Comparison of ENCODE assay signal across 13 cellular contexts in the genomic region with DNA sequence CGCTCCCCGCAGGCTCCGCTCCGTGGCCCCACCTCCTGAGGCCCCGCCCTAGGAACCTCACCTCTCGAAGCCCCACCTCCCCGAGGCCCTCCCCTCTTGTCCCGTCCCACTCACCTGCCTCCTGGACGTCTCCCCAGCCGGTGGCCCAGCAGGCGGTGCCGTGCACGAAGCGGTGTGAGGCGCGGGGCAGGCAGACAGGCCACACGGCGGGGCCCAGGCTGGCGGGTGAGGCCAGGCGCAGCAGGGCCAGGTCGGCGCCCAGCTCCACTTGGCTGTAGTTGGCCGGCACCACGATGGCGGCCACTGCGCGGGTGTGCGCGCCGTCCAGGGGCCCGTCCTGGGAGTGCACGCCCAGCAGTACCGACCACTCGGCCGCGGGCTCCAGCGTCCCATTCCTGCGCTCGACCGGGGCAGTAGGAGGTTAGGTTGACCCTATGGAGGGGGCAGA. TPM values are rescaled to one million over a fixed set of nuclear protein-coding genes. Genes with fewer than 3 reads are reported as not detected.
DNase-seq lines count a peak whose midpoint lies in the region; ATAC-seq, FAIRE-seq and TF ChIP-seq lines count a peak whose summit lies in the region.
"Had no signal": no experiment of that assay in that cellular context is flagged by ENCODE, and none has a peak within 500 bp of the region (broad histone marks: within the 10 kb centered on the region; RNA-seq: fewer than 3 reads in every experiment).

No MANE protein-coding gene starts in this region.

- peak overlapping the region; percentile 67 for H3K4me2 ChIP-seq in K562 (ENCODE audit: insufficient read depth, low read length)
- H3K4me2 ChIP-seq in trophoblast cell (ENCODE audit: low read length) = peak overlapping the region; percentile 40
- H3K4me2 ChIP-seq in Karpas-422 (ENCODE audit: low read depth, low read length, poor library complexity, severe bottlenecking) = no peak overlapping the region

- no peak overlapping the region for H3K4ac ChIP-seq in trophoblast cell (ENCODE audit: low read depth, low read length)

- peak overlapping the region; percentile 91 for H2AFZ ChIP-seq in K562 (ENCODE audit: low read depth, low read length)
- no peak overlapping the region for H2AFZ ChIP-seq in trophoblast cell (ENCODE audit: insufficient read depth, low read length, poor library complexity)
- no peak overlapping the region for H2AFZ ChIP-seq in Karpas-422 (ENCODE audit: low read length)

- H3K14ac ChIP-seq in trophoblast cell (ENCODE audit: low read length) = no peak overlapping the region

- no peak overlapping the region for H3K23ac ChIP-seq in trophoblast cell (ENCODE audit: low read length)

- TF ChIP-seq RAD21 in K562 (CRISPR knock-in tag; conservative IDR thresholded peaks at IDR 0.05 in 1 of 2, IDR thresholded peaks at IDR 0.05 in 1 of 2) = no peak; a peak in 1 of 4 replicates

- ATAC-seq in K562 (peak; percentile 96), GM18868 (IDR thresholded peaks at IDR 0.05; ENCODE audit: unreplicated experiment) (no peak)
- ATAC-seq: T-cell had no signal

- H4K91ac ChIP-seq in trophoblast cell (ENCODE audit: low read depth, low read length) = no peak overlapping the region

- no peaks in the 10 kb centered on the region for H3K9me2 ChIP-seq in Karpas-422 (replicated peaks; ENCODE audit: insufficient read depth, low read length)

- H2AK5ac ChIP-seq in trophoblast cell (ENCODE audit: low read length) = no peak overlapping the region

- CTCF ChIA-PET in K562 (lab: Yijun Ruan, JAX; ENCODE audit: low intra/inter-chr PET ratio) = no interaction called here

- peaks cover 17% of the 10 kb centered on the region for H3K27me3 ChIP-seq in HUES48 (ENCODE audit: control insufficient read depth, insufficient read depth, low read length)
- peaks cover 15 to 21% of the 10 kb centered on the region in 2 experiments; a peak in 4 of 5 replicates for H3K27me3 ChIP-seq in K562 (ENCODE audit: control insufficient read depth in 2 of 2, insufficient read depth in 2 of 2, low read length in 2 of 2)
- peaks cover 44% of the 10 kb centered on the region for H3K27me3 ChIP-seq in iPS-20b (ENCODE audit: insufficient read depth, low read length)
- no peaks in the 10 kb centered on the region for H3K27me3 ChIP-seq in trophoblast cell (ENCODE audit: insufficient read depth, low read length)
- peaks cover 0 to 45% (median 0%) of the 10 kb centered on the region in 4 donors for H3K27me3 ChIP-seq in esophagus muscularis mucosa
- no peaks in the 10 kb centered on the region for H3K27me3 ChIP-seq in Karpas-422 (ENCODE audit: low read length)

- no peak overlapping the region for H4K8ac ChIP-seq in trophoblast cell (ENCODE audit: low read depth, low read length)

- H3K4me3 ChIP-seq in HUES48 (ENCODE audit: low read depth, low read length) (peak overlapping the region; percentile 64), K562 (peak overlapping the region; percentile 22), iPS-20b (ENCODE audit: low read length) (peak overlapping the region; percentile 59; the same call in 1 of the 2 replicates), trophoblast cell (ENCODE audit: low read depth, low read length) (peak overlapping the region; percentile 57), esophagus muscularis mucosa (no peak overlapping the region), Karpas-422 (ENCODE audit: low read length) (no peak overlapping the region)

- DNase-seq in K562 (ENCODE audit: extremely low read depth in 1 of 4, low spot score in 3 of 4) (peak; percentile 76 to 93 (median 86)), trophoblast cell (peak in 1 of 2 donors; percentile 55), esophagus muscularis mucosa (ENCODE audit: extremely low spot score) (no peak), Karpas-422 (no peak)
- DNase-seq: activated effector memory CD4-positive, alpha-beta T cell treated with Interleukin-2 at 50 U/mL for 16 hours; NCI-H1092; NK-92 treated with Interleukin-12 subunit alpha and Interleukin-12 subunit beta, amount 100 ng/mL, for 24 hours; stimulated activated CD4-positive, alpha-beta T cell treated with anti-CD3 and anti-CD28 coated beads, Interleukin-4, amount 100 ng/mL, for 24 hours; T-cell had no signal

- TF ChIP-seq CTCF in K562 (IDR thresholded peaks at IDR 0.05 in 2 of 3, conservative IDR thresholded peaks at IDR 0.05 in 1 of 3; ENCODE audit: insufficient read depth in 2 of 3, low read depth in 1 of 3, low read length in 3 of 3) (peak in 1 of 3 experiments; percentile 12; a peak in 2 of 6 replicates), esophagus muscularis mucosa (IDR thresholded peaks at IDR 0.05) (no peak)

- H4K20me1 ChIP-seq in K562 (replicated peaks; ENCODE audit: control insufficient read depth, insufficient read depth, low read length) (no peaks in the 10 kb centered on the region; the same call in 1 of the 2 replicates), Karpas-422 (ENCODE audit: insufficient read depth, low read depth, low read length) (no peaks in the 10 kb centered on the region)

- H3K79me2 ChIP-seq in K562 (ENCODE audit: control insufficient read depth, insufficient read depth, low read length) (no peaks in the 10 kb centered on the region), trophoblast cell (ENCODE audit: control insufficient read depth, insufficient read depth, low read length, poor library complexity) (no peaks in the 10 kb centered on the region), Karpas-422 (ENCODE audit: low read length) (no peaks in the 10 kb centered on the region)

- H3K27ac ChIP-seq in HUES48 (ENCODE audit: low read depth, low read length) (no peak overlapping the region), K562 (ENCODE audit: extremely low read depth, low read depth, low read length) (no peak overlapping the region), iPS-20b (ENCODE audit: low read length) (no peak overlapping the region), trophoblast cell (ENCODE audit: low read depth, low read length) (no peak overlapping the region), esophagus muscularis mucosa (replicated peaks in 1 of 4) (no peak overlapping the region), Karpas-422 (ENCODE audit: low read length) (no peak overlapping the region)

- POLR2A ChIA-PET in K562 (lab: Yijun Ruan, JAX) = interaction anchor here (0.6 to 1.1 kb wide), 3 partner anchors 32 to 81 kb away, joined by 3 to 4 read pairs (median 3); a partner anchor contains a TSS

- in situ Hi-C loops in K562 (cut with MboI) = no loop called here

- no peaks in the 10 kb centered on the region for H3K9me3 ChIP-seq in HUES48 (ENCODE audit: control insufficient read depth, insufficient read depth, low read length)
- H3K9me3 ChIP-seq in K562 (replicated peaks; ENCODE audit: control insufficient read depth, insufficient read depth, low read depth, low read length) = no peaks in the 10 kb centered on the region
- H3K9me3 ChIP-seq in iPS-20b (ENCODE audit: insufficient read depth, low read depth, low read length) = no peaks in the 10 kb centered on the region
- no peaks in the 10 kb centered on the region for H3K9me3 ChIP-seq in trophoblast cell (ENCODE audit: insufficient read depth, low read depth, low read length)
- no peaks in the 10 kb centered on the region for H3K9me3 ChIP-seq in esophagus muscularis mucosa
- no peaks in the 10 kb centered on the region for H3K9me3 ChIP-seq in Karpas-422 (ENCODE audit: low read length)

- H3K36me3 ChIP-seq in HUES48 (ENCODE audit: control insufficient read depth, insufficient read depth, low read length) = no peaks in the 10 kb centered on the region
- no peaks in the 10 kb centered on the region for H3K36me3 ChIP-seq in K562 (ENCODE audit: control insufficient read depth, insufficient read depth, low read length)
- H3K36me3 ChIP-seq in iPS-20b (ENCODE audit: insufficient read depth, low read depth, low read length) = no peaks in the 10 kb centered on the region
- no peaks in the 10 kb centered on the region for H3K36me3 ChIP-seq in trophoblast cell (ENCODE audit: control insufficient read depth in 1 of 2, insufficient read depth in 2 of 2, low read length in 2 of 2)
- H3K36me3 ChIP-seq in esophagus muscularis mucosa = no peaks in the 10 kb centered on the region
- no peaks in the 10 kb centered on the region for H3K36me3 ChIP-seq in Karpas-422 (ENCODE audit: insufficient read depth, low read length)

- H2BK120ac ChIP-seq in trophoblast cell (ENCODE audit: insufficient read depth, low read length, poor library complexity) = no peak overlapping the region

- no peaks in the 10 kb centered on the region for H3K79me1 ChIP-seq in trophoblast cell (ENCODE audit: low read length)

- H3K9ac ChIP-seq in HUES48 (ENCODE audit: low read depth, low read length) = no peak overlapping the region
- peak overlapping the region in 1 of 2 experiments; percentile 87; a peak in 3 of 4 replicates for H3K9ac ChIP-seq in K562 (ENCODE audit: insufficient read depth in 1 of 2, low read depth in 2 of 2, low read length in 2 of 2)
- H3K9ac ChIP-seq in iPS-20b (ENCODE audit: low read depth, low read length) = peak overlapping the region; percentile 13; the same call in 1 of the 2 replicates
- H3K9ac ChIP-seq in trophoblast cell (ENCODE audit: low read length) = no peak overlapping the region
- no peak overlapping the region for H3K9ac ChIP-seq in Karpas-422 (ENCODE audit: low read length)

- H2BK12ac ChIP-seq in trophoblast cell (ENCODE audit: low read length) = no peak overlapping the region

- no peak overlapping the region for H4K12ac ChIP-seq in trophoblast cell (ENCODE audit: low read depth, low read length)

- WGBS in K562 (ENCODE audit: insufficient coverage, low coverage, missing lambda C conversion rate) = 10% methylated on average over 32 of the region's 40 CpGs
- no CpG with 5 or more reads among the region's 40 CpGs for WGBS in trophoblast cell (ENCODE audit: extremely low coverage, insufficient coverage, insufficient read length)
- whole genome bisulfite sequencing in esophagus muscularis mucosa = 8% methylated on average over 5 of the region's 40 CpGs

- no peaks in the 10 kb centered on the region for H3K4me1 ChIP-seq in HUES48 (ENCODE audit: control insufficient read depth, insufficient read depth, low read length)
- H3K4me1 ChIP-seq in K562 (replicated peaks in 1 of 2; ENCODE audit: control insufficient read depth in 2 of 2, insufficient read depth in 2 of 2, low read length in 2 of 2) = peaks cover 0 to 27% of the 10 kb centered on the region in 2 experiments; a peak in 3 of 5 replicates
- H3K4me1 ChIP-seq in iPS-20b (ENCODE audit: insufficient read depth, low read length) = no peaks in the 10 kb centered on the region
- peaks cover 0 to 6% of the 10 kb centered on the region in 2 experiments for H3K4me1 ChIP-seq in trophoblast cell (ENCODE audit: control insufficient read depth in 1 of 2, insufficient read depth in 2 of 2, low read length in 2 of 2)
- H3K4me1 ChIP-seq in esophagus muscularis mucosa = peaks cover 0 to 6% (median 5%) of the 10 kb centered on the region in 4 donors
- peaks cover 5% of the 10 kb centered on the region for H3K4me1 ChIP-seq in Karpas-422 (ENCODE audit: low read length)

- BruUV-seq in K562 (replicated peaks; lab: Mats Ljungman, UMichigan) = no TSS peak

- no peaks in the 10 kb centered on the region for H3K9me1 ChIP-seq in K562 (ENCODE audit: control insufficient read depth, insufficient read depth, low read length)

- intact Hi-C loops in K562 (cut with micrococcal nuclease) (loop anchor here (10.0 kb wide), 1 partner anchor 164 kb away; a partner anchor contains a TSS), esophagus muscularis mucosa (cut with DNase I) (no loop called here)

- TF ChIP-seq POLR2A in K562 (conservative IDR thresholded peaks at IDR 0.05) (no peak), esophagus muscularis mucosa (IDR thresholded peaks at IDR 0.05; ENCODE audit: low read depth) (no peak)

- no peak overlapping the region for H2BK5ac ChIP-seq in trophoblast cell (ENCODE audit: low read depth, low read length, poor library complexity)

- FAIRE-seq in K562 (lab: Jason Lieb, UNC) = peak; percentile 52

- TF ChIP-seq EP300 in K562 (IDR thresholded peaks at IDR 0.05; ENCODE audit: low read length) (no peak), esophagus muscularis mucosa (IDR thresholded peaks at IDR 0.05) (no peak)

- H3K18ac ChIP-seq in trophoblast cell (ENCODE audit: low read length) = no peak overlapping the region

RNA-seq across cellular contexts. Expression of a gene that starts 1.6 kb away (rescaled TPM):
- 1.1 TPM in 1 of 2 replicates, not detected in the other for total RNA-seq in K562 (2011; cell fraction: chromatin; rRNA removed; ENCODE audit: low replicate concordance)
- total RNA-seq in K562 (2011; cell fraction: nucleolus; rRNA removed) = 0.67 and 0.92 TPM in 2 replicates
- 0.44 TPM in 1 of 2 replicates, not detected in the other for total RNA-seq in K562 (2011; cell fraction: nucleoplasm; rRNA removed)
- total RNA-seq in K562 (2014; rRNA removed) (0.82 and 1.2 TPM in 2 replicates), K562 (2014; rRNA removed; fragmentation: Illumina TruSeq; extraction: Trizol) (0.38 TPM in 1 of 2 replicates, not detected in the other), K562 (2015; rRNA removed; fragmentation: Illumina TruSeq; extraction: Trizol) (0.36 and 0.68 TPM in 2 replicates), K562 (2021) (0.56 and 1.1 TPM in 2 replicates), esophagus muscularis mucosa (1 to 10 TPM; 2.7 to 8.4 (median 5.1) TPM)
- polyA plus RNA-seq in K562 (2011; rRNA removed) (0.54 and 0.85 TPM in 2 replicates), K562 (2014; fragmentation: Illumina TruSeq; extraction: Trizol) (0.57 and 0.68 TPM in 2 replicates), K562 (2014; fragmentation: Nextera tagmentation; extraction: Ambion mirVana) (under 1 TPM in 1 of 2 experiments, not detected in 1; 0.22 TPM), K562 (2014; rRNA removed) (0.09 and 0.45 TPM in 2 replicates)
- 1.4 and 2.6 TPM in 2 replicates for polyA plus RNA-seq in K562 (2011; cell fraction: cytosol; rRNA removed)
- polyA plus RNA-seq in K562 (2011; cell fraction: nucleus; rRNA removed) = 1.1 and 1.4 TPM in 2 replicates
- 0.33 and 0.65 TPM in 2 replicates for polyA plus RNA-seq in K562 (2012)
- 0.46 and 0.72 TPM in 2 replicates for polyA minus RNA-seq in K562 (2011; rRNA and poly(A)+ RNA removed)
- polyA minus RNA-seq in K562 (2011; cell fraction: cytosol; rRNA and poly(A)+ RNA removed) = 0.95 and 1.4 TPM in 2 replicates
- polyA minus RNA-seq in K562 (2011; cell fraction: nucleus; rRNA and poly(A)+ RNA removed) = 0.67 and 0.78 TPM in 2 replicates
- polyA plus RNA-seq in trophoblast cell (2013) = 0.21 and 0.29 TPM in 2 replicates
- total RNA-seq in Karpas-422 (2014; rRNA removed; shearing (Covaris generic); ENCODE audit: low replicate concordance) = not detected in 2 replicates

RNA-seq across cellular contexts. Expression of a gene that starts 12.8 kb away (rescaled TPM):
- 0.95 and 3.2 TPM in 2 replicates for total RNA-seq in K562 (2011; cell fraction: chromatin; rRNA removed; ENCODE audit: low replicate concordance)
- 3.7 and 4.5 TPM in 2 replicates for total RNA-seq in K562 (2011; cell fraction: nucleolus; rRNA removed)
- 3.0 and 4.4 TPM in 2 replicates for total RNA-seq in K562 (2011; cell fraction: nucleoplasm; rRNA removed)
- total RNA-seq in K562 (2014; rRNA removed) (1.7 and 2.4 TPM in 2 replicates), K562 (2014; rRNA removed; fragmentation: Illumina TruSeq; extraction: Trizol) (0.32 and 0.69 TPM in 2 replicates), K562 (2015; rRNA removed; fragmentation: Illumina TruSeq; extraction: Trizol) (0.72 and 0.83 TPM in 2 replicates), K562 (2021) (3.0 and 3.9 TPM in 2 replicates), esophagus muscularis mucosa (under 1 TPM in 1 of 4 donors, not detected in 3; 0.34 TPM)
- polyA plus RNA-seq in K562 (2011; rRNA removed) (0.77 and 7.6 TPM in 2 replicates), K562 (2014; fragmentation: Illumina TruSeq; extraction: Trizol) (2.7 and 4.5 TPM in 2 replicates), K562 (2014; fragmentation: Nextera tagmentation; extraction: Ambion mirVana) (under 1 TPM in 1 of 2 experiments, not detected in 1; 0.25 TPM), K562 (2014; rRNA removed) (3.1 and 6.3 TPM in 2 replicates)
- 5.3 and 9.1 TPM in 2 replicates for polyA plus RNA-seq in K562 (2011; cell fraction: cytosol; rRNA removed)
- 2.3 and 8.3 TPM in 2 replicates for polyA plus RNA-seq in K562 (2011; cell fraction: nucleus; rRNA removed)
- 2.0 and 21.4 TPM in 2 replicates for polyA plus RNA-seq in K562 (2012)
- 0.60 and 1.4 TPM in 2 replicates for polyA minus RNA-seq in K562 (2011; rRNA and poly(A)+ RNA removed)
- polyA minus RNA-seq in K562 (2011; cell fraction: cytosol; rRNA and poly(A)+ RNA removed) = 2.3 and 4.6 TPM in 2 replicates
- polyA minus RNA-seq in K562 (2011; cell fraction: nucleus; rRNA and poly(A)+ RNA removed) = 0.40 and 3.3 TPM in 2 replicates
- polyA plus RNA-seq in trophoblast cell (2013) = 138 and 139 TPM in 2 replicates
- total RNA-seq in Karpas-422 (2014; rRNA removed; shearing (Covaris generic); ENCODE audit: low replicate concordance) = not detected in 2 replicates
- total RNA-seq: lung microvascular endothelial cell had no signal

RNA-seq across cellular contexts. Expression of a gene that starts 30.8 kb away (rescaled TPM):
- total RNA-seq in K562 (2011; cell fraction: chromatin; rRNA removed; ENCODE audit: low replicate concordance) = 101 and 172 TPM in 2 replicates
- total RNA-seq in K562 (2011; cell fraction: nucleolus; rRNA removed) = 101 and 113 TPM in 2 replicates
- total RNA-seq in K562 (2011; cell fraction: nucleoplasm; rRNA removed) = 112 and 119 TPM in 2 replicates
- total RNA-seq in K562 (2014; rRNA removed) (76.4 and 79.5 TPM in 2 replicates), K562 (2014; rRNA removed; fragmentation: Illumina TruSeq; extraction: Trizol) (55.2 and 58.0 TPM in 2 replicates), K562 (2015; rRNA removed; fragmentation: Illumina TruSeq; extraction: Trizol) (64.7 and 70.0 TPM in 2 replicates), K562 (2021) (78.8 and 85.4 TPM in 2 replicates), esophagus muscularis mucosa (10 to 100 TPM; 61.0 to 83.4 (median 72.6) TPM)
- polyA plus RNA-seq in K562 (2011; rRNA removed) (97.8 and 98.5 TPM in 2 replicates), K562 (2014; fragmentation: Illumina TruSeq; extraction: Trizol) (77.7 and 80.0 TPM in 2 replicates), K562 (2014; fragmentation: Nextera tagmentation; extraction: Ambion mirVana) (10 to 100 TPM; 10.0 to 12.3 TPM), K562 (2014; rRNA removed) (85.8 and 92.9 TPM in 2 replicates)
- polyA plus RNA-seq in K562 (2011; cell fraction: cytosol; rRNA removed) = 95.2 and 96.8 TPM in 2 replicates
- polyA plus RNA-seq in K562 (2011; cell fraction: nucleus; rRNA removed) = 146 and 150 TPM in 2 replicates
- 51.8 and 72.0 TPM in 2 replicates for polyA plus RNA-seq in K562 (2012)
- polyA minus RNA-seq in K562 (2011; rRNA and poly(A)+ RNA removed) = 65.0 and 72.0 TPM in 2 replicates
- 35.7 and 42.9 TPM in 2 replicates for polyA minus RNA-seq in K562 (2011; cell fraction: cytosol; rRNA and poly(A)+ RNA removed)
- polyA minus RNA-seq in K562 (2011; cell fraction: nucleus; rRNA and poly(A)+ RNA removed) = 26.0 and 35.5 TPM in 2 replicates
- polyA plus RNA-seq in trophoblast cell (2013) = 31.8 and 32.3 TPM in 2 replicates
- total RNA-seq in Karpas-422 (2014; rRNA removed; shearing (Covaris generic); ENCODE audit: low replicate concordance) = 37.2 and 42.7 TPM in 2 replicates

RNA-seq across cellular contexts. Expression of a gene that starts 31.6 kb away (rescaled TPM):
- 999 and 1,269 TPM in 2 replicates for total RNA-seq in K562 (2011; cell fraction: chromatin; rRNA removed; ENCODE audit: low replicate concordance)
- total RNA-seq in K562 (2011; cell fraction: nucleolus; rRNA removed) = 423 and 458 TPM in 2 replicates
- 715 and 1,004 TPM in 2 replicates for total RNA-seq in K562 (2011; cell fraction: nucleoplasm; rRNA removed)
- total RNA-seq in K562 (2014; rRNA removed) (64.1 and 78.7 TPM in 2 replicates), K562 (2014; rRNA removed; fragmentation: Illumina TruSeq; extraction: Trizol) (74.7 and 94.2 TPM in 2 replicates), K562 (2015; rRNA removed; fragmentation: Illumina TruSeq; extraction: Trizol) (87.2 and 107 TPM in 2 replicates), K562 (2021) (492 and 570 TPM in 2 replicates), esophagus muscularis mucosa (10 to 100 TPM; 24.0 to 45.1 (median 34.2) TPM)
- polyA plus RNA-seq in K562 (2011; rRNA removed) (205 and 240 TPM in 2 replicates), K562 (2014; fragmentation: Illumina TruSeq; extraction: Trizol) (370 and 458 TPM in 2 replicates), K562 (2014; fragmentation: Nextera tagmentation; extraction: Ambion mirVana) (10 to 100 TPM; 43.9 to 59.5 TPM), K562 (2014; rRNA removed) (501 and 575 TPM in 2 replicates)
- polyA plus RNA-seq in K562 (2011; cell fraction: cytosol; rRNA removed) = 204 and 212 TPM in 2 replicates
- polyA plus RNA-seq in K562 (2011; cell fraction: nucleus; rRNA removed) = 500 and 575 TPM in 2 replicates
- 447 and 1,379 TPM in 2 replicates for polyA plus RNA-seq in K562 (2012)
- polyA minus RNA-seq in K562 (2011; rRNA and poly(A)+ RNA removed) = 120 and 138 TPM in 2 replicates
- 244 and 341 TPM in 2 replicates for polyA minus RNA-seq in K562 (2011; cell fraction: cytosol; rRNA and poly(A)+ RNA removed)
- 188 and 261 TPM in 2 replicates for polyA minus RNA-seq in K562 (2011; cell fraction: nucleus; rRNA and poly(A)+ RNA removed)
- 473 and 483 TPM in 2 replicates for polyA plus RNA-seq in trophoblast cell (2013)
- 51.4 and 61.7 TPM in 2 replicates for total RNA-seq in Karpas-422 (2014; rRNA removed; shearing (Covaris generic); ENCODE audit: low replicate concordance)

RNA-seq across cellular contexts. Expression of a gene that starts 40.1 kb away (rescaled TPM):
- total RNA-seq in K562 (2011; cell fraction: chromatin; rRNA removed; ENCODE audit: low replicate concordance) = 17.8 and 57.4 TPM in 2 replicates
- total RNA-seq in K562 (2011; cell fraction: nucleolus; rRNA removed) = 36.7 and 44.2 TPM in 2 replicates
- 21.8 and 24.5 TPM in 2 replicates for total RNA-seq in K562 (2011; cell fraction: nucleoplasm; rRNA removed)
- total RNA-seq in K562 (2014; rRNA removed) (29.1 and 36.4 TPM in 2 replicates), K562 (2014; rRNA removed; fragmentation: Illumina TruSeq; extraction: Trizol) (6.0 and 9.0 TPM in 2 replicates), K562 (2015; rRNA removed; fragmentation: Illumina TruSeq; extraction: Trizol) (10.8 and 11.7 TPM in 2 replicates), K562 (2021) (33.1 and 34.8 TPM in 2 replicates), esophagus muscularis mucosa (10 to 100 TPM; 34.1 to 73.7 (median 51.4) TPM)
- polyA plus RNA-seq in K562 (2011; rRNA removed) (13.1 and 23.5 TPM in 2 replicates), K562 (2014; fragmentation: Illumina TruSeq; extraction: Trizol) (22.4 and 29.2 TPM in 2 replicates), K562 (2014; fragmentation: Nextera tagmentation; extraction: Ambion mirVana) (1 to 10 TPM in 1 of 2 experiments, under 1 TPM in 1; 0.58 to 1.5 TPM), K562 (2014; rRNA removed) (25.1 and 27.1 TPM in 2 replicates)
- polyA plus RNA-seq in K562 (2011; cell fraction: cytosol; rRNA removed) = 16.2 and 36.5 TPM in 2 replicates
- polyA plus RNA-seq in K562 (2011; cell fraction: nucleus; rRNA removed) = 62.9 and 85.4 TPM in 2 replicates
- polyA plus RNA-seq in K562 (2012) = 24.6 and 34.3 TPM in 2 replicates
- polyA minus RNA-seq in K562 (2011; rRNA and poly(A)+ RNA removed) = 9.3 and 10.0 TPM in 2 replicates
- polyA minus RNA-seq in K562 (2011; cell fraction: cytosol; rRNA and poly(A)+ RNA removed) = 16.1 and 18.6 TPM in 2 replicates
- polyA minus RNA-seq in K562 (2011; cell fraction: nucleus; rRNA and poly(A)+ RNA removed) = 29.1 and 36.5 TPM in 2 replicates
- 43.7 and 47.1 TPM in 2 replicates for polyA plus RNA-seq in trophoblast cell (2013)
- total RNA-seq in Karpas-422 (2014; rRNA removed; shearing (Covaris generic); ENCODE audit: low replicate concordance) = 28.4 and 37.5 TPM in 2 replicates

Comparison
In these comparisons a context has a peak if more than half of its experiments do, and no peak if none do; other contexts are left out.
1. H3K4me3 ChIP-seq: peak in HUES48 (single experiment), K562 (single experiment), iPS-20b (single experiment) and trophoblast cell (single experiment); none in esophagus muscularis mucosa (0 of 4) and Karpas-422 (single experiment).
2. DNase-seq: peak in K562 (4 of 4); none in esophagus muscularis mucosa (single experiment) and Karpas-422 (single experiment).